ENCODE assay signal across 8 cellular contexts in the genomic region with DNA sequence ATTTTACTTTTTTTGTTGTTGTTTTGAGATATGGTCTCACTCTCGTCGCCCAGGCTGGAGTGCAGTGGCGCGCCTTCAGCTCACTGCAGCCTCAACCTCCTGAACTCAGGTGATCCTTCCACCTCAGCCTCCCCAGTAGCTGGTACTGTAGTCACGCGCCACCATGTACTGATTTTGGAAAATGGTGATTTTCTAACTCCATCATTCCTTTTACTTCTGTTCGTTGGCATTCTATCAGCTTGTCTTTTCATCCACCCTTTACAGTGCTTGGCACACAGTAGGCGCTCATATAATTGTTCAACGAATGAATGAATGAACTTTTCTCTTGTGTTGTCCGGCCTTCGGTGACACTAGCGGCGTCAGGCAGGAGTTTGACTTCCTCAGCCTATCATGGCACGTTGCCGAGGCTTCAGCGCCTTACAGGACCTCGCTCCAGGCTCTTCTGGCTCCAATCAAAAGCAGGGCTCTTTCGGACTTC. TPM values are rescaled to one million over a fixed set of nuclear protein-coding genes. Genes with fewer than 3 reads are reported as not detected.
DNase-seq lines count a peak whose midpoint lies in the region; ATAC-seq and TF ChIP-seq lines count a peak whose summit lies in the region.

No MANE protein-coding gene starts in this region.

- BruUV-seq in mammary epithelial cell (replicated peaks; lab: Mats Ljungman, UMichigan) = TSS peak; percentile 61

- peak overlapping the region; percentile 80 for H2AFZ ChIP-seq in mammary epithelial cell (ENCODE audit: low read depth, low read length)

- ATAC-seq in HG03439 (IDR thresholded peaks at IDR 0.05; ENCODE audit: unreplicated experiment) = no peak
- no peak for ATAC-seq in activated CD4-positive, CD25-positive, alpha-beta regulatory T cell treated with anti-CD3 and anti-CD28 coated beads, Interleukin-2, amount 50 U/mL, for 24 hours
- no peak for ATAC-seq in GM19455 (IDR thresholded peaks at IDR 0.05; ENCODE audit: unreplicated experiment)
- ATAC-seq in GM21447 (IDR thresholded peaks at IDR 0.05; ENCODE audit: unreplicated experiment) = no peak

- intact Hi-C loops in mammary epithelial cell (cut with micrococcal nuclease) = loop anchor here (1.0 to 10.0 kb wide), 5 partner anchors 10 to 933 kb away; a partner anchor contains a TSS

- H3K4me3 ChIP-seq in AG09309 (ENCODE audit: control insufficient read depth, low read depth, low read length) (peak overlapping the region; percentile 87), mammary epithelial cell (replicated peaks in 1 of 3; ENCODE audit: insufficient read depth in 1 of 3, low read depth in 2 of 3, low read length in 3 of 3) (peak overlapping the region in 2 of 3 experiments; percentile 11 to 67), muscle layer of colon (ENCODE audit: low read depth in 1 of 2, low read length in 2 of 2) (peak overlapping the region; percentile 59 to 73)

- no peak for TF ChIP-seq EP300 in Ishikawa (IDR thresholded peaks at IDR 0.05; ENCODE audit: borderline replicate concordance)

- H3K36me3 ChIP-seq in mammary epithelial cell (ENCODE audit: insufficient read depth, low read length) (peaks cover 6% of the 10 kb centered on the region), muscle layer of colon (ENCODE audit: insufficient read depth, low read length) (no peaks in the 10 kb centered on the region)

- TF ChIP-seq CTCF in AG09309 (IDR thresholded peaks at IDR 0.05; ENCODE audit: control insufficient read depth, insufficient read depth, low read depth, low read length, missing control alignments) (no peak), mammary epithelial cell (conservative IDR thresholded peaks at IDR 0.05 in 1 of 2, IDR thresholded peaks at IDR 0.05 in 1 of 2; ENCODE audit: extremely low read depth in 1 of 2, insufficient read depth in 1 of 2, low read depth in 1 of 2, low read length in 2 of 2) (no peak)

- CTCF ChIA-PET in mammary epithelial cell (lab: Charles Lee; ENCODE audit: low non-redundant PET) = interaction anchor here (0.6 kb wide), 1 partner anchor 10 kb away, joined by 3 read pairs; no protein-coding TSS in a partner anchor

- in situ Hi-C loops in mammary epithelial cell (cut with MboI; ENCODE audit: low sequenced_read_pairs in 2 of 2) = no loop called here

- TF ChIP-seq RAD21 in Ishikawa (IDR thresholded peaks at IDR 0.05; ENCODE audit: low read depth) = no peak

- H3K27me3 ChIP-seq in mammary epithelial cell (ENCODE audit: insufficient read depth, low read length) (no peaks in the 10 kb centered on the region), muscle layer of colon (ENCODE audit: control insufficient read depth in 1 of 2, insufficient read depth in 2 of 2, low read length in 2 of 2) (no peaks in the 10 kb centered on the region)

- peak overlapping the region; percentile 48 for H3K4me2 ChIP-seq in mammary epithelial cell (ENCODE audit: insufficient read depth, low read depth, low read length)

- H3K27ac ChIP-seq in mammary epithelial cell (ENCODE audit: insufficient read depth, low read depth, low read length) = peak overlapping the region; percentile 14
- H3K27ac ChIP-seq in muscle layer of colon (ENCODE audit: low read depth, low read length) = no peak overlapping the region

- 39% methylated on average over 17 of the region's 18 CpGs for WGBS in mammary epithelial cell (ENCODE audit: low coverage, missing lambda C conversion rate)

- H3K9ac ChIP-seq in mammary epithelial cell (ENCODE audit: insufficient read depth, low read length) = no peak overlapping the region
- H3K9ac ChIP-seq in muscle layer of colon (ENCODE audit: low read length) = no peak overlapping the region

- H3K9me3 ChIP-seq in mammary epithelial cell (replicated peaks; ENCODE audit: insufficient read depth, low read length) (no peaks in the 10 kb centered on the region), muscle layer of colon (ENCODE audit: low read length) (no peaks in the 10 kb centered on the region)

- no peak for DNase-seq in AG09309 (ENCODE audit: low read depth)
- no peak for DNase-seq in mammary epithelial cell

- dilution Hi-C loops in mammary epithelial cell (cut with HindIII; ENCODE audit: low sequenced_read_pairs) = no loop called here

- peaks cover 5% of the 10 kb centered on the region for H4K20me1 ChIP-seq in mammary epithelial cell (ENCODE audit: insufficient read depth, low read length)

- H3K79me2 ChIP-seq in mammary epithelial cell (ENCODE audit: insufficient read depth, low read length) = peaks cover 45% of the 10 kb centered on the region

- H3K4me1 ChIP-seq in mammary epithelial cell (ENCODE audit: insufficient read depth, low read length) = peaks cover 15% of the 10 kb centered on the region
- H3K4me1 ChIP-seq in muscle layer of colon (ENCODE audit: insufficient read depth, low read length) = peaks cover 5% of the 10 kb centered on the region

TF ChIP-seq in Ishikawa, 13 proteins besides CTCF, POLR2A, EP300 and RAD21:
- peak; percentile 19; the same call in 1 of the 2 replicates for TF ChIP-seq NFIC (IDR thresholded peaks at IDR 0.05)
- TF ChIP-seq, protein P1, sequence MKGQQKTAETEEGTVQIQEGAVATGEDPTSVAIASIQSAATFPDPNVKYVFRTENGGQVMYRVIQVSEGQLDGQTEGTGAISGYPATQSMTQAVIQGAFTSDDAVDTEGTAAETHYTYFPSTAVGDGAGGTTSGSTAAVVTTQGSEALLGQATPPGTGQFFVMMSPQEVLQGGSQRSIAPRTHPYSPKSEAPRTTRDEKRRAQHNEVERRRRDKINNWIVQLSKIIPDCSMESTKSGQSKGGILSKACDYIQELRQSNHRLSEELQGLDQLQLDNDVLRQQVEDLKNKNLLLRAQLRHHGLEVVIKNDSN (IDR thresholded peaks at IDR 0.05) = no peak

RNA-seq across cellular contexts. Expression of a gene that starts 0.4 kb away (rescaled TPM):
- total RNA-seq in mammary epithelial cell = 100 to 1,000 TPM; 302 to 350 TPM
- 187 TPM for polyA plus RNA-seq in mammary epithelial cell
- polyA minus RNA-seq in mammary epithelial cell = 119 TPM

RNA-seq across cellular contexts. Expression of a gene that starts 19.3 kb away (rescaled TPM):
- total RNA-seq in mammary epithelial cell = 100 to 1,000 TPM; 104 to 125 TPM
- 36.6 TPM for polyA plus RNA-seq in mammary epithelial cell
- 123 TPM for polyA minus RNA-seq in mammary epithelial cell

RNA-seq across cellular contexts. Expression of a gene that starts 50.3 kb away (rescaled TPM):
- total RNA-seq in mammary epithelial cell = 10 to 100 TPM; 20.5 to 80.6 TPM
- 67.2 TPM for polyA plus RNA-seq in mammary epithelial cell
- polyA minus RNA-seq in mammary epithelial cell = not detected
